ENCODE assay signal across 21 cellular contexts in genomic region chr15:46703352-46703861, GRCh38.
A peak's percentile ranks its signal among the peaks of the same experiment; 100 is the strongest.
DNase-seq lines count a peak whose midpoint lies in the region; ATAC-seq and TF ChIP-seq lines count a peak whose summit lies in the region.
"Had no signal": no experiment of that assay in that cellular context is flagged by ENCODE, and none has a peak within 500 bp of the region (broad histone marks: within the 10 kb centered on the region; RNA-seq: fewer than 3 reads in every experiment).

No MANE protein-coding gene starts in this region.

- H3K27ac ChIP-seq in hepatocyte = peak overlapping the region; percentile 60
- H3K27ac ChIP-seq: vagina had no signal

- no peaks in the 10 kb centered on the region for H3K79me2 ChIP-seq in hepatocyte

- peak overlapping the region; percentile 26 for H2AFZ ChIP-seq in hepatocyte

- H3K4me3 ChIP-seq in hepatocyte = no peak overlapping the region
- H3K4me3 ChIP-seq: K562, vagina had no signal

- H3K9me2 ChIP-seq in hepatocyte (replicated peaks; ENCODE audit: insufficient read depth) = no peaks in the 10 kb centered on the region

- intact Hi-C loops in posterior vena cava (cut with DNase I) = no loop called here

- DNase-seq in hepatocyte (ENCODE audit: low spot score) = no peak
- DNase-seq in posterior vena cava (ENCODE audit: low spot score) = no peak
- DNase-seq in NCI-H187 (lab: John Stamatoyannopoulos, UW) = no peak
- no peak for DNase-seq in NCI-H2196 treated with DMSO at 0.1 percent for 48 hours (lab: John Stamatoyannopoulos, UW; ENCODE audit: unreplicated experiment)
- DNase-seq in AG08396 (ENCODE audit: low spot score) = no peak
- DNase-seq: activated CD8-positive, alpha-beta T cell treated with anti-CD3 and anti-CD28 coated beads for 36 hours; activated naive CD4-positive, alpha-beta T cell treated with anti-CD3 and anti-CD28 coated beads, Interleukin-2, amount 10 ng/mL, durations not matched to agents 7 days and 5 days; activated T-cell treated with anti-CD3 and anti-CD28 coated beads, Interleukin-2, amount 50 U/mL, for 4 hours; DMS79; hippocampal formation; NCI-H1048; NCI-H526; PC-3; small intestine; stimulated activated CD8-positive, alpha-beta memory T cell treated with anti-CD3 and anti-CD28 coated beads, Interleukin-4, amount 100 ng/mL, for 48 hours had no signal

- ATAC-seq in GM18519 (IDR thresholded peaks at IDR 0.05; ENCODE audit: low FRiP score, unreplicated experiment) (peak; percentile 67), GM21515 (IDR thresholded peaks at IDR 0.05; ENCODE audit: unreplicated experiment) (peak; percentile 69), HG03066 (IDR thresholded peaks at IDR 0.05; ENCODE audit: low read depth, unreplicated experiment) (peak; percentile 69)
- ATAC-seq: activated CD8-positive, alpha-beta T cell treated with anti-CD3 and anti-CD28 coated beads for 36 hours; activated T-cell treated with anti-CD3 and anti-CD28 coated beads, Interleukin-2, amount 50 U/mL, for 4 hours; K562; PC-3; WTC11 had no signal

- WGBS in hepatocyte (ENCODE audit: low lambda C conversion rate, missing lambda C conversion rate) = 67% methylated on average over 3 of the region's 3 CpGs

- H4K20me1 ChIP-seq in hepatocyte (ENCODE audit: insufficient read depth, poor library complexity, severe bottlenecking) = no peaks in the 10 kb centered on the region

- no peaks in the 10 kb centered on the region for H3K9me3 ChIP-seq in hepatocyte (ENCODE audit: low read depth)
- H3K9me3 ChIP-seq: vagina had no signal

- no peaks in the 10 kb centered on the region for H3K27me3 ChIP-seq in hepatocyte
- H3K27me3 ChIP-seq: vagina had no signal

- TF ChIP-seq CTCF in hepatocyte (IDR thresholded peaks at IDR 0.05; ENCODE audit: poor library complexity) = no peak

- H3K4me1 ChIP-seq in hepatocyte (ENCODE audit: insufficient read depth) = no peaks in the 10 kb centered on the region
- H3K4me1 ChIP-seq: vagina had no signal

- no peaks in the 10 kb centered on the region for H3K36me3 ChIP-seq in hepatocyte (replicated peaks; ENCODE audit: insufficient read depth, low read depth)
- H3K36me3 ChIP-seq: vagina had no signal

- H3K4me2 ChIP-seq in hepatocyte = no peak overlapping the region
